Comparison of ENCODE assay signal across 1 cellular context in the genomic region with DNA sequence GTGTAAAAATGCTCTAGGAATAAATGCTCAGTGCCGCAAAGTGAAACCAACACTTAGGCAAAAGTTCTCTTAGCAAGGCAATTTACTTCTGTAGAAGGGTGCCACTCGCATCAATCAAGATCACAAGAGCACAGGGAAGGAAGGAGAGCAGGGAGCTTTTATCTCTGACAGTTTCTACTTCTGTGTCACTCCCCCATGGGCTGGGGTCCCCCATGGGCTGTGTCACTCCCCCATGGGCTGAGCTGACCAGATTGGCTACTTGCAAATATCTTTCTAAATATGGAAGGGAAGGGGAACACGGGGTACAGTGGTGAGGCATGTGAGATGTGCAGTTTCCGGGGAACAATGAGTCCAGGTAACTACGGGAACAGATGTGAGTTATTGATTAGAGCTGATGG.
TF ChIP-seq lines count a peak whose summit lies in the region.

No MANE protein-coding gene starts in this region.

TF ChIP-seq in GM23338, 12 proteins besides CTCF, POLR2A, EP300 and RAD21 (continued from another document):
- TF ChIP-seq NANOG (IDR thresholded peaks at IDR 0.05; ENCODE audit: borderline replicate concordance): no peak
- no peak for TF ChIP-seq JUNB (IDR thresholded peaks at IDR 0.05; ENCODE audit: unreplicated experiment)
- TF ChIP-seq, protein P1, sequence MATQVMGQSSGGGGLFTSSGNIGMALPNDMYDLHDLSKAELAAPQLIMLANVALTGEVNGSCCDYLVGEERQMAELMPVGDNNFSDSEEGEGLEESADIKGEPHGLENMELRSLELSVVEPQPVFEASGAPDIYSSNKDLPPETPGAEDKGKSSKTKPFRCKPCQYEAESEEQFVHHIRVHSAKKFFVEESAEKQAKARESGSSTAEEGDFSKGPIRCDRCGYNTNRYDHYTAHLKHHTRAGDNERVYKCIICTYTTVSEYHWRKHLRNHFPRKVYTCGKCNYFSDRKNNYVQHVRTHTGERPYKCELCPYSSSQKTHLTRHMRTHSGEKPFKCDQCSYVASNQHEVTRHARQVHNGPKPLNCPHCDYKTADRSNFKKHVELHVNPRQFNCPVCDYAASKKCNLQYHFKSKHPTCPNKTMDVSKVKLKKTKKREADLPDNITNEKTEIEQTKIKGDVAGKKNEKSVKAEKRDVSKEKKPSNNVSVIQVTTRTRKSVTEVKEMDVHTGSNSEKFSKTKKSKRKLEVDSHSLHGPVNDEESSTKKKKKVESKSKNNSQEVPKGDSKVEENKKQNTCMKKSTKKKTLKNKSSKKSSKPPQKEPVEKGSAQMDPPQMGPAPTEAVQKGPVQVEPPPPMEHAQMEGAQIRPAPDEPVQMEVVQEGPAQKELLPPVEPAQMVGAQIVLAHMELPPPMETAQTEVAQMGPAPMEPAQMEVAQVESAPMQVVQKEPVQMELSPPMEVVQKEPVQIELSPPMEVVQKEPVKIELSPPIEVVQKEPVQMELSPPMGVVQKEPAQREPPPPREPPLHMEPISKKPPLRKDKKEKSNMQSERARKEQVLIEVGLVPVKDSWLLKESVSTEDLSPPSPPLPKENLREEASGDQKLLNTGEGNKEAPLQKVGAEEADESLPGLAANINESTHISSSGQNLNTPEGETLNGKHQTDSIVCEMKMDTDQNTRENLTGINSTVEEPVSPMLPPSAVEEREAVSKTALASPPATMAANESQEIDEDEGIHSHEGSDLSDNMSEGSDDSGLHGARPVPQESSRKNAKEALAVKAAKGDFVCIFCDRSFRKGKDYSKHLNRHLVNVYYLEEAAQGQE (IDR thresholded peaks at IDR 0.05; ENCODE audit: unreplicated experiment): no peak
- TF ChIP-seq ZNF331 (CRISPR knock-in tag; IDR thresholded peaks at IDR 0.05; ENCODE audit: low read depth): no peak
- no peak for TF ChIP-seq STAT1 (IDR thresholded peaks at IDR 0.05; ENCODE audit: unreplicated experiment)
- TF ChIP-seq, protein P2, sequence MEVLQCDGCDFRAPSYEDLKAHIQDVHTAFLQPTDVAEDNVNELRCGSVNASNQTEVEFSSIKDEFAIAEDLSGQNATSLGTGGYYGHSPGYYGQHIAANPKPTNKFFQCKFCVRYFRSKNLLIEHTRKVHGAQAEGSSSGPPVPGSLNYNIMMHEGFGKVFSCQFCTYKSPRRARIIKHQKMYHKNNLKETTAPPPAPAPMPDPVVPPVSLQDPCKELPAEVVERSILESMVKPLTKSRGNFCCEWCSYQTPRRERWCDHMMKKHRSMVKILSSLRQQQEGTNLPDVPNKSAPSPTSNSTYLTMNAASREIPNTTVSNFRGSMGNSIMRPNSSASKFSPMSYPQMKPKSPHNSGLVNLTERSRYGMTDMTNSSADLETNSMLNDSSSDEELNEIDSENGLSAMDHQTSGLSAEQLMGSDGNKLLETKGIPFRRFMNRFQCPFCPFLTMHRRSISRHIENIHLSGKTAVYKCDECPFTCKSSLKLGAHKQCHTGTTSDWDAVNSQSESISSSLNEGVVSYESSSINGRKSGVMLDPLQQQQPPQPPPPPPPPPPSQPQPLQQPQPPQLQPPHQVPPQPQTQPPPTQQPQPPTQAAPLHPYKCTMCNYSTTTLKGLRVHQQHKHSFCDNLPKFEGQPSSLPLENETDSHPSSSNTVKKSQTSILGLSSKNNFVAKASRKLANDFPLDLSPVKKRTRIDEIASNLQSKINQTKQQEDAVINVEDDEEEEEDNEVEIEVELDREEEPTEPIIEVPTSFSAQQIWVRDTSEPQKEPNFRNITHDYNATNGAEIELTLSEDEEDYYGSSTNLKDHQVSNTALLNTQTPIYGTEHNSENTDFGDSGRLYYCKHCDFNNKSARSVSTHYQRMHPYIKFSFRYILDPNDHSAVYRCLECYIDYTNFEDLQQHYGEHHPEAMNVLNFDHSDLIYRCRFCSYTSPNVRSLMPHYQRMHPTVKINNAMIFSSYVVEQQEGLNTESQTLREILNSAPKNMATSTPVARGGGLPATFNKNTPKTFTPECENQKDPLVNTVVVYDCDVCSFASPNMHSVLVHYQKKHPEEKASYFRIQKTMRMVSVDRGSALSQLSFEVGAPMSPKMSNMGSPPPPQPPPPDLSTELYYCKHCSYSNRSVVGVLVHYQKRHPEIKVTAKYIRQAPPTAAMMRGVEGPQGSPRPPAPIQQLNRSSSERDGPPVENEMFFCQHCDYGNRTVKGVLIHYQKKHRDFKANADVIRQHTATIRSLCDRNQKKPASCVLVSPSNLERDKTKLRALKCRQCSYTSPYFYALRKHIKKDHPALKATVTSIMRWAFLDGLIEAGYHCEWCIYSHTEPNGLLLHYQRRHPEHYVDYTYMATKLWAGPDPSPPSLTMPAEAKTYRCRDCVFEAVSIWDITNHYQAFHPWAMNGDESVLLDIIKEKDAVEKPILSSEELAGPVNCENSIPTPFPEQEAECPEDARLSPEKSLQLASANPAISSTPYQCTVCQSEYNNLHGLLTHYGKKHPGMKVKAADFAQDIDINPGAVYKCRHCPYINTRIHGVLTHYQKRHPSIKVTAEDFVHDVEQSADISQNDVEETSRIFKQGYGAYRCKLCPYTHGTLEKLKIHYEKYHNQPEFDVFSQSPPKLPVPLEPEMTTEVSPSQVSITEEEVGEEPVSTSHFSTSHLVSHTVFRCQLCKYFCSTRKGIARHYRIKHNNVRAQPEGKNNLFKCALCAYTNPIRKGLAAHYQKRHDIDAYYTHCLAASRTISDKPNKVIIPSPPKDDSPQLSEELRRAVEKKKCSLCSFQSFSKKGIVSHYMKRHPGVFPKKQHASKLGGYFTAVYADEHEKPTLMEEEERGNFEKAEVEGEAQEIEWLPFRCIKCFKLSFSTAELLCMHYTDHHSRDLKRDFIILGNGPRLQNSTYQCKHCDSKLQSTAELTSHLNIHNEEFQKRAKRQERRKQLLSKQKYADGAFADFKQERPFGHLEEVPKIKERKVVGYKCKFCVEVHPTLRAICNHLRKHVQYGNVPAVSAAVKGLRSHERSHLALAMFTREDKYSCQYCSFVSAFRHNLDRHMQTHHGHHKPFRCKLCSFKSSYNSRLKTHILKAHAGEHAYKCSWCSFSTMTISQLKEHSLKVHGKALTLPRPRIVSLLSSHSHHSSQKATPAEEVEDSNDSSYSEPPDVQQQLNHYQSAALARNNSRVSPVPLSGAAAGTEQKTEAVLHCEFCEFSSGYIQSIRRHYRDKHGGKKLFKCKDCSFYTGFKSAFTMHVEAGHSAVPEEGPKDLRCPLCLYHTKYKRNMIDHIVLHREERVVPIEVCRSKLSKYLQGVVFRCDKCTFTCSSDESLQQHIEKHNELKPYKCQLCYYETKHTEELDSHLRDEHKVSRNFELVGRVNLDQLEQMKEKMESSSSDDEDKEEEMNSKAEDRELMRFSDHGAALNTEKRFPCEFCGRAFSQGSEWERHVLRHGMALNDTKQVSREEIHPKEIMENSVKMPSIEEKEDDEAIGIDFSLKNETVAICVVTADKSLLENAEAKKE (CRISPR knock-in tag; IDR thresholded peaks at IDR 0.05): no peak
- no peak for TF ChIP-seq EZH2phosphoT487 (IDR thresholded peaks at IDR 0.05; ENCODE audit: unreplicated experiment)
TF ChIP-seq in GM23338: peak in this region for 0.
